In genomic region chr17:20968913-20969616, GRCh38 we compare ENCODE assay signal across 2 cellular contexts.
TF ChIP-seq lines count a peak whose summit lies in the region.

No MANE protein-coding gene starts in this region.

TF ChIP-seq in HEK293, 187 proteins besides CTCF, POLR2A, EP300 and RAD21 (continued from another document):
- TF ChIP-seq ZFHX2 (tag by site-specific recombination; conservative IDR thresholded peaks at IDR 0.05) (peak; percentile 48), ZXDB (tag by site-specific recombination; IDR thresholded peaks at IDR 0.05) (no peak)

TF ChIP-seq in H1, 55 proteins besides CTCF, POLR2A, EP300 and RAD21 (continued from another document):
- TF ChIP-seq CHD7 (IDR thresholded peaks at IDR 0.05; ENCODE audit: insufficient replicate concordance, low read length) (no peak), CBX5 (IDR thresholded peaks at IDR 0.05; ENCODE audit: low read depth, low read length) (no peak), CTBP2 (IDR thresholded peaks at IDR 0.05; ENCODE audit: borderline replicate concordance, insufficient read depth, insufficient read length, low read length) (no peak), HDAC2 (IDR thresholded peaks at IDR 0.05; ENCODE audit: borderline replicate concordance in 1 of 2, low read depth in 2 of 2, low read length in 2 of 2) (no peak)
